ENCODE assay signal across 17 cellular contexts in the genomic region with DNA sequence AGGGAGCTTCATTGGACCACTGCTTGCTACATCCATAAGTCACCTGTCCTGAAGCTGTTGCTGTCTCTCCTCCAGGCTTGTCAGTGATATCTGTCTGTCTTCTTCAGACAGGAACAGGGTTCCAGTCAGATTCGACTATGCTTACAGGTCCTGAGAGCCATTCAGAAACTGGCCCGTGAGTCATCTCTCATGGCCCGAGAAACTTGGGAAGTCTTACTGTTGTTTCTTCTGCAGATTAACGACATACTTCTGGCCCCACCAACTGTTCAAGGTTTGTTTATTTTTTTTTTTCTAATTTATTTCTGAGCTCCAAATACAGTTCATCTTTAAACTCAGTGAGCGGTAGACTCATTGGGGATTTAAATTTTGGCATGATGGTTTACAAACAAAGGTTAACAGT.
"Had no signal": no experiment of that assay in that cellular context is flagged by ENCODE, and none has a peak within 500 bp of the region (broad histone marks: within the 10 kb centered on the region; RNA-seq: fewer than 3 reads in every experiment).

No MANE protein-coding gene starts in this region.

- H2AFZ ChIP-seq: hepatocyte had no signal

- H3K4me2 ChIP-seq: hepatocyte had no signal

- H3K4me3 ChIP-seq: ascending aorta, cardiac muscle cell, hepatocyte, spleen, thoracic aorta had no signal

- H3K27ac ChIP-seq: ascending aorta, cardiac muscle cell, hepatocyte, spleen, thoracic aorta had no signal

- H3K79me2 ChIP-seq: hepatocyte had no signal

- ATAC-seq: activated CD8-positive, alpha-beta T cell treated with anti-CD3 and anti-CD28 coated beads, Interleukin-2, amount 10 ng/mL, durations not matched to agents 7 days and 5 days; activated naive CD4-positive, alpha-beta T cell treated with anti-CD3 and anti-CD28 coated beads, Interleukin-2, amount 50 U/mL, for 72 hours; left cardiac atrium; natural killer cell treated with Interleukin-12 subunit alpha and Interleukin-12 subunit beta and Interleukin-15 and Interleukin-18, amount 100 ng/mL, for 72 hours had no signal

- FAIRE-seq: frontal cortex had no signal

- H3K9me3 ChIP-seq: ascending aorta, spleen, thoracic aorta had no signal

- DNase-seq: activated CD4-positive, alpha-beta T cell treated with anti-CD3 and anti-CD28 coated beads for 1 hour; activated CD4-positive, alpha-beta T cell treated with anti-CD3 and anti-CD28 coated beads, Interleukin-2, amount 50 U/mL, for 1 hour; activated CD8-positive, alpha-beta T cell treated with anti-CD3 and anti-CD28 coated beads, Interleukin-2, amount 10 ng/mL, durations not matched to agents 7 days and 5 days; effector CD4-positive, alpha-beta T cell; glutamatergic neuron; left cardiac atrium; spleen; stimulated activated CD4-positive, alpha-beta T cell treated with anti-CD3 and anti-CD28 coated beads, Interleukin-4, amount 100 ng/mL, for 1 hour; stimulated activated naive CD4-positive, alpha-beta T cell treated with Interleukin-2 at 50 U/mL for 16 hours; T-helper 9 cell had no signal

- H3K4me1 ChIP-seq: ascending aorta, spleen had no signal

- H3K27me3 ChIP-seq: ascending aorta, cardiac muscle cell, hepatocyte, spleen had no signal
